Comparison of ENCODE assay signal across 8 cellular contexts in the genomic region with DNA sequence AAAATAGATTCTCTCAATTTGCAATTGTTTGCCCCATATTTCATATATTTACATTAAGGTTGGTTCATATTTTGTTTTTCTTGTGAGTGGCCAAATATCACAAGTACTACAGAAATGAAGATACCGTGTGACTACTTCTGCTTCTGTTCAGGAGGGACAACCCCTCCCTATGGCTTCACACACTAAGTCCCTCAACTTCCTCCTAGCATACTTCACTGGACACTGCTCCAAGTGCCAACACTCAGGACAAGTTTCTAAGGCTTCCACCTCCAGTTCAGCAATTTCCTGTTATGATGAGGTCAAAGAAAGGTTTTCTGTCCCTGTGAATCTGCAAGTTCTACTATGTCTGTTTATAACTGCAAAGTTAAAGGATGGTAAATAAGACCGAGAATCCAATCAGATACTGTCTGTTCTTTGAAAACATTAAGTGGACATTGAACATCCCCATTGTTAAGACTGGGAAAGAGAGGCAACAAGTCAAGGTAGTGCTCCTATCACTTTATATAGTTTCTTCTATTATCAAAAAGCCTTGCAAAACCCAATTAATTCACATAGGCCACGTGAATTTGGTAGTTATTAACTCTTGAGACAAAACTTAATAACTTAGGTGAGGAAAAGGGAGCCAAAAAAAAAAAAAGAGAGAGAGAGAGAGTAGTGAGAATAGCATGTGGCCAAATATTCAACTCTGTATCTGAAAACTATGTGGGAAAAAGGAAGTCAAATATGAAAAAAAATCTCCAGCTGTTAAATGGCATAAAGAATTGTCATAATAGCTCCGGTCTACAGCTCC.
DNase-seq lines count a peak whose midpoint lies in the region; ATAC-seq and TF ChIP-seq lines count a peak whose summit lies in the region.

No MANE protein-coding gene starts in this region.

- no CpG with 5 or more reads among the region's 4 CpGs for WGBS in trophoblast cell (ENCODE audit: extremely low coverage, insufficient coverage, insufficient read length)

- H3K18ac ChIP-seq in trophoblast cell (ENCODE audit: low read length), result no peak overlapping the region

- no peak overlapping the region for H2BK5ac ChIP-seq in trophoblast cell (ENCODE audit: low read depth, low read length, poor library complexity)

- H3K9ac ChIP-seq in KMS-11 (peak overlapping the region; percentile 14; the same call in 1 of the 2 replicates), endocrine pancreas (ENCODE audit: control insufficient read depth, insufficient read depth, low read length) (no peak overlapping the region), trophoblast cell (ENCODE audit: low read length) (no peak overlapping the region)

- TF ChIP-seq CTCF in GM12865 (IDR thresholded peaks at IDR 0.05; ENCODE audit: insufficient read depth, low read depth, low read length, missing control alignments) (no peak), KMS-11 (conservative IDR thresholded peaks at IDR 0.05; ENCODE audit: low read depth, low read length) (no peak)

- peaks cover 11% of the 10 kb centered on the region for H3K4me1 ChIP-seq in KMS-11 (ENCODE audit: low read depth, poor library complexity, severe bottlenecking)
- no peaks in the 10 kb centered on the region for H3K4me1 ChIP-seq in endocrine pancreas (ENCODE audit: control insufficient read depth, insufficient read depth, low read length)
- no peaks in the 10 kb centered on the region for H3K4me1 ChIP-seq in trophoblast cell (ENCODE audit: control insufficient read depth in 1 of 2, insufficient read depth in 2 of 2, low read length in 2 of 2)

- H3K27ac ChIP-seq in KMS-11 (peak overlapping the region; percentile 25; the same call in 1 of the 2 replicates), trophoblast cell (ENCODE audit: low read depth, low read length) (no peak overlapping the region)

- H3K4me2 ChIP-seq in KMS-11 (peak overlapping the region; percentile 53), trophoblast cell (ENCODE audit: low read length) (no peak overlapping the region)

- H2BK120ac ChIP-seq in trophoblast cell (ENCODE audit: insufficient read depth, low read length, poor library complexity), result no peak overlapping the region

- no peak overlapping the region for H2AK5ac ChIP-seq in trophoblast cell (ENCODE audit: low read length)

- H2BK12ac ChIP-seq in trophoblast cell (ENCODE audit: low read length), result no peak overlapping the region

- H3K4me3 ChIP-seq in GM12865 (ENCODE audit: low read depth, low read length), result no peak overlapping the region; the same call in 1 of the 2 replicates
- no peak overlapping the region for H3K4me3 ChIP-seq in KMS-11 (IDR thresholded peaks at IDR 0.05; ENCODE audit: insufficient read depth, low read depth, low read length)
- H3K4me3 ChIP-seq in endocrine pancreas (ENCODE audit: control insufficient read depth, insufficient read depth, low read length), result peak overlapping the region; percentile 53
- H3K4me3 ChIP-seq in trophoblast cell (ENCODE audit: low read depth, low read length), result no peak overlapping the region

- H4K20me1 ChIP-seq in KMS-11 (ENCODE audit: insufficient read depth), result no peaks in the 10 kb centered on the region

- H2AFZ ChIP-seq in KMS-11 (ENCODE audit: low read depth) (peak overlapping the region; percentile 55; the same call in 1 of the 2 replicates), trophoblast cell (ENCODE audit: insufficient read depth, low read length, poor library complexity) (peak overlapping the region; percentile 71)

- H3K79me1 ChIP-seq in trophoblast cell (ENCODE audit: low read length), result no peaks in the 10 kb centered on the region

- H4K8ac ChIP-seq in trophoblast cell (ENCODE audit: low read depth, low read length), result no peak overlapping the region

- H3K4ac ChIP-seq in trophoblast cell (ENCODE audit: low read depth, low read length), result no peak overlapping the region

- H3K36me3 ChIP-seq in KMS-11 (ENCODE audit: insufficient read depth) (no peaks in the 10 kb centered on the region), endocrine pancreas (ENCODE audit: control insufficient read depth, insufficient read depth, low read length) (no peaks in the 10 kb centered on the region), trophoblast cell (ENCODE audit: control insufficient read depth in 1 of 2, insufficient read depth in 2 of 2, low read length in 2 of 2) (no peaks in the 10 kb centered on the region)

- H4K12ac ChIP-seq in trophoblast cell (ENCODE audit: low read depth, low read length), result no peak overlapping the region

- H3K14ac ChIP-seq in trophoblast cell (ENCODE audit: low read length), result no peak overlapping the region

- H3K79me2 ChIP-seq in KMS-11 (ENCODE audit: insufficient read depth, low read depth), result no peaks in the 10 kb centered on the region
- H3K79me2 ChIP-seq in trophoblast cell (ENCODE audit: control insufficient read depth, insufficient read depth, low read length, poor library complexity), result no peaks in the 10 kb centered on the region

- H4K91ac ChIP-seq in trophoblast cell (ENCODE audit: low read depth, low read length), result peak overlapping the region; percentile 55

- no peaks in the 10 kb centered on the region for H3K9me3 ChIP-seq in endocrine pancreas (ENCODE audit: control insufficient read depth, low read length)
- no peaks in the 10 kb centered on the region for H3K9me3 ChIP-seq in trophoblast cell (ENCODE audit: insufficient read depth, low read depth, low read length)

- H3K23ac ChIP-seq in trophoblast cell (ENCODE audit: low read length), result no peak overlapping the region

- no peaks in the 10 kb centered on the region for H3K27me3 ChIP-seq in KMS-11 (ENCODE audit: insufficient read depth, low read depth)
- no peaks in the 10 kb centered on the region for H3K27me3 ChIP-seq in endocrine pancreas (ENCODE audit: control insufficient read depth, insufficient read depth, low read length)
- H3K27me3 ChIP-seq in trophoblast cell (ENCODE audit: insufficient read depth, low read length), result no peaks in the 10 kb centered on the region

- peak; percentile 91 for ATAC-seq in GM21737 (IDR thresholded peaks at IDR 0.05; ENCODE audit: unreplicated experiment)

- DNase-seq in GM12865 (ENCODE audit: low read depth) (peak; percentile 10), trophoblast cell (no peak), NCI-H1105 (lab: John Stamatoyannopoulos, UW) (no peak), D341Med (ENCODE audit: low spot score) (no peak), ureter (ENCODE audit: low spot score) (no peak)
